In genomic region chr16:68873635-68874471, GRCh38 we compare ENCODE assay signal across 16 cellular contexts.
"Had no signal": no experiment of that assay in that cellular context is flagged by ENCODE, and none has a peak within 500 bp of the region (broad histone marks: within the 10 kb centered on the region; RNA-seq: fewer than 3 reads in every experiment).

No MANE protein-coding gene starts in this region.

- H3K4me3 ChIP-seq: right atrium auricular region, skin epidermis, suprapubic skin, upper lobe of left lung had no signal

- DNase-seq: activated CD4-positive, alpha-beta T cell treated with anti-CD3 and anti-CD28 coated beads for 48 hours; activated CD8-positive, alpha-beta memory T cell treated with anti-CD3 and anti-CD28 coated beads, Interleukin-2, amount 50 U/mL, for 48 hours; activated CD8-positive, alpha-beta T cell treated with anti-CD3 and anti-CD28 coated beads, Interleukin-2, amount 10 ng/mL, durations not matched to agents 7 days and 5 days; activated naive CD8-positive, alpha-beta T cell treated with anti-CD3 and anti-CD28 coated beads, Interleukin-2, amount 10 ng/mL, durations not matched to agents 7 days and 5 days; central memory CD4-positive, alpha-beta T cell; cortex of kidney; effector memory CD4-positive, alpha-beta T cell; foreskin melanocyte; left cardiac atrium; mammary epithelial cell; naive B cell; occipital lobe; upper lobe of left lung had no signal

- H3K27me3 ChIP-seq: right atrium auricular region, suprapubic skin, upper lobe of left lung had no signal

- H3K9me3 ChIP-seq: right atrium auricular region, suprapubic skin, upper lobe of left lung had no signal

- H3K27ac ChIP-seq: right atrium auricular region, skin epidermis, suprapubic skin had no signal

- H3K4me1 ChIP-seq: right atrium auricular region, suprapubic skin had no signal
